1 cellular context compared by ENCODE assay signal in genomic region chr22:40050258-40050657, GRCh38.
TF ChIP-seq lines count a peak whose summit lies in the region.

No MANE protein-coding gene starts in this region.

TF ChIP-seq in GM12878, 131 proteins besides CTCF, POLR2A, EP300 and RAD21 (continued from another document):
- TF ChIP-seq ZBTB40 (IDR thresholded peaks at IDR 0.05; ENCODE audit: borderline replicate concordance): no peak
- TF ChIP-seq KLF5 (IDR thresholded peaks at IDR 0.05; ENCODE audit: partially characterized antibody): peak; percentile 29
- 0 out of 2 replicates have a peak, but pooled peaks have one; percentile 13 for TF ChIP-seq RAD51 (IDR thresholded peaks at IDR 0.05)
- 0 out of 4 replicates have a peak, but pooled peaks of 1 of the 2 experiments have one; percentile 37 for TF ChIP-seq BHLHE40 (IDR thresholded peaks at IDR 0.05; ENCODE audit: borderline replicate concordance in 1 of 2, low read depth in 2 of 2, low read length in 1 of 2)
- TF ChIP-seq SPI1 (IDR thresholded peaks at IDR 0.05; ENCODE audit: borderline replicate concordance, insufficient read depth, low read depth, low read length): peak; percentile 99
- TF ChIP-seq PAX5 (IDR thresholded peaks at IDR 0.05; ENCODE audit: borderline replicate concordance, low read depth, low read length): 0 out of 2 replicates have a peak, but pooled peaks have one; percentile 30
- TF ChIP-seq RELB (IDR thresholded peaks at IDR 0.05; ENCODE audit: low read depth): peak; percentile 51
- TF ChIP-seq MYC (IDR thresholded peaks at IDR 0.05; ENCODE audit: insufficient read depth, insufficient read length, insufficient replicate concordance, low read length, severe bottlenecking): no peak
- TF ChIP-seq ZBED1 (IDR thresholded peaks at IDR 0.05; ENCODE audit: borderline replicate concordance): 0 out of 2 replicates have a peak, but pooled peaks have one; percentile 24
- peak; percentile 54 for TF ChIP-seq BCL11A (IDR thresholded peaks at IDR 0.05; ENCODE audit: low read depth, low read length)
- no peak for TF ChIP-seq ZNF384 (IDR thresholded peaks at IDR 0.05; ENCODE audit: borderline replicate concordance, low read depth, low read length)
- TF ChIP-seq RCOR1 (conservative IDR thresholded peaks at IDR 0.05; ENCODE audit: low read depth, low read length): peak; percentile 96; the same call in 1 of the 2 replicates
- no peak for TF ChIP-seq POU2F2 (IDR thresholded peaks at IDR 0.05; ENCODE audit: borderline replicate concordance, low read depth, low read length)
- 0 out of 2 replicates have a peak, but pooled peaks have one; percentile 35 for TF ChIP-seq PML (IDR thresholded peaks at IDR 0.05; ENCODE audit: low read length)
- TF ChIP-seq CREM (IDR thresholded peaks at IDR 0.05; ENCODE audit: low read depth): peak; percentile 54
- peak; percentile 29; the same call in 1 of the 2 replicates for TF ChIP-seq ATF2 (IDR thresholded peaks at IDR 0.05; ENCODE audit: low read length)
- peak; percentile 88 for TF ChIP-seq DPF2 (IDR thresholded peaks at IDR 0.05)
- TF ChIP-seq SMC3 (IDR thresholded peaks at IDR 0.05; ENCODE audit: borderline replicate concordance, low read length): peak; percentile 7; the same call in 1 of the 2 replicates
- TF ChIP-seq ZNF207 (IDR thresholded peaks at IDR 0.05; ENCODE audit: borderline replicate concordance): peak; percentile 44; the same call in 1 of the 2 replicates
- TF ChIP-seq NFIC (IDR thresholded peaks at IDR 0.05; ENCODE audit: low read depth, low read length): peak; percentile 72; the same call in 1 of the 2 replicates
